In the genomic region with DNA sequence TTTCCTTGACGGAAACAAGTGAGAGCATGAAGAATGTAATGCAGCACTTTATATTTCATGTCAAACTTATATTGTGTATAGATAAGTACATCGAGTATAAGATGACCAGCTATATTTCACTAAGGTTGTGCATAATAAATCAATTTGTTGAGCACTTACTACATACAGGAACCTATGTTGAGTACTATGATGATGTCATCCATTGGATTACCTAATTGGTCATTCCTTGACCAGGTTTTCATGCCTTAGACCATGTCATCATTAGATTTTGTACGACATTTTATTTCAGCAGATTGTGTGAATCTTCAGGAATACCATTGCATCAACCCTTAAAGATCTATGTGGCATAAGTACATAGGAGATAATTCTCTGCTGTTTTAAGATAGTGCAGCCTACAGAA, we compare ENCODE assay signal across 32 cellular contexts.
A peak's percentile ranks its signal among the peaks of the same experiment; 100 is the strongest.
DNase-seq lines count a peak whose midpoint lies in the region; ATAC-seq, FAIRE-seq and TF ChIP-seq lines count a peak whose summit lies in the region.
"Had no signal": no experiment of that assay in that cellular context is flagged by ENCODE, and none has a peak within 500 bp of the region (broad histone marks: within the 10 kb centered on the region; RNA-seq: fewer than 3 reads in every experiment).

No MANE protein-coding gene starts in this region.

- TF ChIP-seq EP300 in HepG2 (IDR thresholded peaks at IDR 0.05; ENCODE audit: low read depth in 2 of 2, low read length in 2 of 2) (no peak), HepG2 (CRISPR knock-in tag; IDR thresholded peaks at IDR 0.05; ENCODE audit: borderline replicate concordance) (no peak)

- H3K27me3 ChIP-seq in HepG2 (ENCODE audit: control insufficient read depth in 1 of 2, insufficient read depth in 2 of 2, low read length in 2 of 2) (no peaks in the 10 kb centered on the region), MG63 (no peaks in the 10 kb centered on the region)
- H3K27me3 ChIP-seq: BE2C; BLaER1; BLaER1 treated with 17β-estradiol and CSF1 and Interleukin-3, amounts not matched to agents 10 nM and 100 nM had no signal

- H2AFZ ChIP-seq in HepG2 (ENCODE audit: low read length): no peak overlapping the region

- H3K36me3 ChIP-seq in HEK293 (ENCODE audit: control insufficient read depth in 2 of 2, insufficient read depth in 1 of 2, low read length in 2 of 2) (no peaks in the 10 kb centered on the region), HepG2 (replicated peaks in 1 of 2; ENCODE audit: control insufficient read depth in 1 of 2, insufficient read depth in 2 of 2, low read length in 2 of 2) (0 out of 5 replicates have a peak, but pooled peaks cover 0 to 2% of the 10 kb centered on the region in 2 experiments), MG63 (no peaks in the 10 kb centered on the region)
- H3K36me3 ChIP-seq: BE2C; BLaER1; BLaER1 treated with 17β-estradiol and CSF1 and Interleukin-3, amounts not matched to agents 10 nM and 100 nM had no signal

- H4K20me1 ChIP-seq in HepG2 (ENCODE audit: insufficient read depth, low read length): no peaks in the 10 kb centered on the region
- H4K20me1 ChIP-seq: BLaER1; BLaER1 treated with 17β-estradiol and CSF1 and Interleukin-3, amounts not matched to agents 10 nM and 100 nM had no signal

- TF ChIP-seq CTCF in D721Med (IDR thresholded peaks at IDR 0.05; ENCODE audit: insufficient read depth, missing control alignments) (no peak), HEK293 (tag by site-specific recombination; IDR thresholded peaks at IDR 0.05) (no peak), HepG2 (CRISPR knock-in tag; IDR thresholded peaks at IDR 0.05) (no peak)

- no peak for ATAC-seq in HepG2
- ATAC-seq: A549; CD8-positive, alpha-beta T cell had no signal

- H3K4me2 ChIP-seq in HepG2 (ENCODE audit: low read depth, low read length): no peak overlapping the region
- H3K4me2 ChIP-seq: A549; BLaER1; BLaER1 treated with 17β-estradiol and CSF1 and Interleukin-3, amounts not matched to agents 10 nM and 100 nM had no signal

- no peak overlapping the region for H3K4me3 ChIP-seq in HEK293 (ENCODE audit: low read depth, low read length)
- no peak overlapping the region for H3K4me3 ChIP-seq in HepG2 (replicated peaks in 1 of 3; ENCODE audit: insufficient read depth in 1 of 3, low read depth in 2 of 3, low read length in 3 of 3)
- no peak overlapping the region for H3K4me3 ChIP-seq in MG63
- H3K4me3 ChIP-seq: A549; BLaER1; BLaER1 treated with 17β-estradiol and CSF1 and Interleukin-3, amounts not matched to agents 10 nM and 100 nM had no signal

- DNase-seq in D721Med (ENCODE audit: insufficient read length, low spot score) (no peak), HepG2 (ENCODE audit: low spot score) (no peak), SK-N-DZ (ENCODE audit: low spot score) (no peak), MG63 (no peak), SKM-1 (lab: John Stamatoyannopoulos, UW; ENCODE audit: unreplicated experiment) (no peak)
- DNase-seq: 8988T; ACHN; AML-193; BE2C; C1 segment of cervical spinal cord; Caco-2; Calu3; CD4-positive, alpha-beta memory T cell; CD4-positive, alpha-beta T cell; CD4-positive, CD25-positive, alpha-beta regulatory T cell; CD8-positive, alpha-beta memory T cell; CD8-positive, alpha-beta T cell; COR-L47; DMS 273 treated with DMSO at 0.1 percent for 48 hours; DMS153; DMS53; DMS79; DMS79 treated with DMSO at 0.1 percent for 48 hours; DND-41; EL had no signal

- no peaks in the 10 kb centered on the region for H3K4me1 ChIP-seq in HEK293 (ENCODE audit: control insufficient read depth, insufficient read depth, low read length)
- H3K4me1 ChIP-seq in HepG2 (ENCODE audit: insufficient read depth, low read length): peaks cover 10% of the 10 kb centered on the region
- H3K4me1 ChIP-seq: A549; BE2C; BLaER1; BLaER1 treated with 17β-estradiol and CSF1 and Interleukin-3, amounts not matched to agents 10 nM and 100 nM; Caco-2 had no signal

- no peak for TF ChIP-seq POLR2A in HepG2 (IDR thresholded peaks at IDR 0.05; ENCODE audit: insufficient read depth in 1 of 2, low read depth in 2 of 2, low read length in 2 of 2)

- H3K79me2 ChIP-seq in HepG2 (ENCODE audit: insufficient read depth, low read length): no peaks in the 10 kb centered on the region

- 91% methylated on average over 3 of the region's 3 CpGs for WGBS in HepG2 (ENCODE audit: low lambda C conversion rate)

- POLR2A ChIA-PET in HEK293 (lab: Yijun Ruan, JAX) (no interaction called here), HepG2 (lab: Yijun Ruan, JAX) (no interaction called here)

- CTCF ChIA-PET in HEK293 (lab: Yijun Ruan, JAX): no interaction called here
- CTCF ChIA-PET in HepG2 (lab: Yijun Ruan, JAX; ENCODE audit: low intra/inter-chr PET ratio, low total read pairs): no interaction called here

- intact Hi-C loops in HepG2 (cut with micrococcal nuclease; ENCODE audit: unreplicated experiment): no loop called here

- H3K27ac ChIP-seq in HEK293 (ENCODE audit: extremely low read depth, low read depth, low read length): no peak overlapping the region
- H3K27ac ChIP-seq in HepG2 (ENCODE audit: extremely low read length, insufficient read depth, low read length): no peak overlapping the region
- H3K27ac ChIP-seq: 22Rv1; A549; BLaER1; BLaER1 treated with 17β-estradiol and CSF1 and Interleukin-3, amounts not matched to agents 10 nM and 100 nM; C4-2B had no signal

- no peak overlapping the region for H3K9ac ChIP-seq in HepG2 (ENCODE audit: insufficient read depth, low read depth, low read length)
- H3K9ac ChIP-seq: BLaER1; BLaER1 treated with 17β-estradiol and CSF1 and Interleukin-3, amounts not matched to agents 10 nM and 100 nM had no signal

- no peak for TF ChIP-seq RAD21 in HepG2 (CRISPR knock-in tag; IDR thresholded peaks at IDR 0.05)

- no TSS peak for BruUV-seq in HepG2 (replicated peaks; lab: Mats Ljungman, UMichigan)

- in situ Hi-C loops in HepG2 (cut with HindIII; ENCODE audit: extremely low pct_ligation_motif_present, low pct_unique_long_range_greater_than_20kb): no loop called here

- FAIRE-seq in D721Med (lab: Jason Lieb, UNC) (peak; percentile 69), HepG2 (lab: Jason Lieb, UNC) (no peak)
- FAIRE-seq: A204.1, A549 had no signal

- no peaks in the 10 kb centered on the region for H3K9me3 ChIP-seq in HEK293 (ENCODE audit: control insufficient read depth, insufficient read depth, low read depth, low read length)
- no peaks in the 10 kb centered on the region for H3K9me3 ChIP-seq in HepG2 (ENCODE audit: low read length)
- no peaks in the 10 kb centered on the region for H3K9me3 ChIP-seq in MG63
- H3K9me3 ChIP-seq: A549; BE2C; BLaER1; BLaER1 treated with 17β-estradiol and CSF1 and Interleukin-3, amounts not matched to agents 10 nM and 100 nM; Caco-2 had no signal

TF ChIP-seq in HEK293, 187 proteins besides CTCF, POLR2A, EP300 and RAD21:
- TF ChIP-seq ZBTB21 (tag by site-specific recombination; IDR thresholded peaks at IDR 0.05) (no peak), SP3 (tag by site-specific recombination; IDR thresholded peaks at IDR 0.05) (no peak), ZBTB20 (tag by site-specific recombination; IDR thresholded peaks at IDR 0.05) (no peak), ZNF335 (tag by site-specific recombination; conservative IDR thresholded peaks at IDR 0.05) (no peak)
- TF ChIP-seq, protein P1, sequence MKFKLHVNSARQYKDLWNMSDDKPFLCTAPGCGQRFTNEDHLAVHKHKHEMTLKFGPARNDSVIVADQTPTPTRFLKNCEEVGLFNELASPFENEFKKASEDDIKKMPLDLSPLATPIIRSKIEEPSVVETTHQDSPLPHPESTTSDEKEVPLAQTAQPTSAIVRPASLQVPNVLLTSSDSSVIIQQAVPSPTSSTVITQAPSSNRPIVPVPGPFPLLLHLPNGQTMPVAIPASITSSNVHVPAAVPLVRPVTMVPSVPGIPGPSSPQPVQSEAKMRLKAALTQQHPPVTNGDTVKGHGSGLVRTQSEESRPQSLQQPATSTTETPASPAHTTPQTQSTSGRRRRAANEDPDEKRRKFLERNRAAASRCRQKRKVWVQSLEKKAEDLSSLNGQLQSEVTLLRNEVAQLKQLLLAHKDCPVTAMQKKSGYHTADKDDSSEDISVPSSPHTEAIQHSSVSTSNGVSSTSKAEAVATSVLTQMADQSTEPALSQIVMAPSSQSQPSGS (tag by site-specific recombination; IDR thresholded peaks at IDR 0.05; ENCODE audit: low read depth): peak; percentile 56; the same call in 1 of the 2 replicates
TF ChIP-seq in HEK293: peak in this region for 1.

TF ChIP-seq in HepG2, 621 proteins besides CTCF, POLR2A, EP300 and RAD21 (continues in another document):
- TF ChIP-seq, protein P2, sequence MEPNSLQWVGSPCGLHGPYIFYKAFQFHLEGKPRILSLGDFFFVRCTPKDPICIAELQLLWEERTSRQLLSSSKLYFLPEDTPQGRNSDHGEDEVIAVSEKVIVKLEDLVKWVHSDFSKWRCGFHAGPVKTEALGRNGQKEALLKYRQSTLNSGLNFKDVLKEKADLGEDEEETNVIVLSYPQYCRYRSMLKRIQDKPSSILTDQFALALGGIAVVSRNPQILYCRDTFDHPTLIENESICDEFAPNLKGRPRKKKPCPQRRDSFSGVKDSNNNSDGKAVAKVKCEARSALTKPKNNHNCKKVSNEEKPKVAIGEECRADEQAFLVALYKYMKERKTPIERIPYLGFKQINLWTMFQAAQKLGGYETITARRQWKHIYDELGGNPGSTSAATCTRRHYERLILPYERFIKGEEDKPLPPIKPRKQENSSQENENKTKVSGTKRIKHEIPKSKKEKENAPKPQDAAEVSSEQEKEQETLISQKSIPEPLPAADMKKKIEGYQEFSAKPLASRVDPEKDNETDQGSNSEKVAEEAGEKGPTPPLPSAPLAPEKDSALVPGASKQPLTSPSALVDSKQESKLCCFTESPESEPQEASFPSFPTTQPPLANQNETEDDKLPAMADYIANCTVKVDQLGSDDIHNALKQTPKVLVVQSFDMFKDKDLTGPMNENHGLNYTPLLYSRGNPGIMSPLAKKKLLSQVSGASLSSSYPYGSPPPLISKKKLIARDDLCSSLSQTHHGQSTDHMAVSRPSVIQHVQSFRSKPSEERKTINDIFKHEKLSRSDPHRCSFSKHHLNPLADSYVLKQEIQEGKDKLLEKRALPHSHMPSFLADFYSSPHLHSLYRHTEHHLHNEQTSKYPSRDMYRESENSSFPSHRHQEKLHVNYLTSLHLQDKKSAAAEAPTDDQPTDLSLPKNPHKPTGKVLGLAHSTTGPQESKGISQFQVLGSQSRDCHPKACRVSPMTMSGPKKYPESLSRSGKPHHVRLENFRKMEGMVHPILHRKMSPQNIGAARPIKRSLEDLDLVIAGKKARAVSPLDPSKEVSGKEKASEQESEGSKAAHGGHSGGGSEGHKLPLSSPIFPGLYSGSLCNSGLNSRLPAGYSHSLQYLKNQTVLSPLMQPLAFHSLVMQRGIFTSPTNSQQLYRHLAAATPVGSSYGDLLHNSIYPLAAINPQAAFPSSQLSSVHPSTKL (CRISPR knock-in tag; IDR thresholded peaks at IDR 0.05): no peak
- TF ChIP-seq WIZ (CRISPR knock-in tag; IDR thresholded peaks at IDR 0.05): no peak
- TF ChIP-seq, protein P3, sequence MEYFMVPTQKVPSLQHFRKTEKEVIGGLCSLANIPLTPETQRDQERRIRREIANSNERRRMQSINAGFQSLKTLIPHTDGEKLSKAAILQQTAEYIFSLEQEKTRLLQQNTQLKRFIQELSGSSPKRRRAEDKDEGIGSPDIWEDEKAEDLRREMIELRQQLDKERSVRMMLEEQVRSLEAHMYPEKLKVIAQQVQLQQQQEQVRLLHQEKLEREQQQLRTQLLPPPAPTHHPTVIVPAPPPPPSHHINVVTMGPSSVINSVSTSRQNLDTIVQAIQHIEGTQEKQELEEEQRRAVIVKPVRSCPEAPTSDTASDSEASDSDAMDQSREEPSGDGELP (IDR thresholded peaks at IDR 0.05; ENCODE audit: borderline replicate concordance, low read depth): no peak
